8 cellular contexts compared by ENCODE assay signal in genomic region chr13:19959831-19960672, GRCh38. TPM values are rescaled to one million over a fixed set of nuclear protein-coding genes. Genes with fewer than 3 reads are reported as not detected.
DNase-seq lines count a peak whose midpoint lies in the region; ATAC-seq and TF ChIP-seq lines count a peak whose summit lies in the region.

No MANE protein-coding gene starts in this region.

- H3K79me2 ChIP-seq in osteoblast (ENCODE audit: insufficient read depth, low read length) = peaks cover 54% of the 10 kb centered on the region

- H3K4me3 ChIP-seq in GM08714 (ENCODE audit: low read length) (peak overlapping the region; percentile 67), HFF-Myc (replicated peaks; ENCODE audit: low read depth, low read length) (peak overlapping the region; percentile 57), osteoblast (ENCODE audit: insufficient read depth, low read length) (peak overlapping the region; percentile 86), thoracic aorta (peak overlapping the region; percentile 84)

- TF ChIP-seq CTCF in HFF-Myc (IDR thresholded peaks at IDR 0.05; ENCODE audit: low read depth, low read length, missing control alignments) (peak; percentile 85), osteoblast (IDR thresholded peaks at IDR 0.05; ENCODE audit: extremely low read depth, low read depth, low read length) (peak; percentile 89), thoracic aorta (IDR thresholded peaks at IDR 0.05) (peak; percentile 92)

- H3K36me3 ChIP-seq in osteoblast (ENCODE audit: insufficient read depth, low read length) = peaks cover 20% of the 10 kb centered on the region
- peaks cover 2% of the 10 kb centered on the region for H3K36me3 ChIP-seq in thoracic aorta

- H3K4me1 ChIP-seq in osteoblast (ENCODE audit: insufficient read depth, low read length) = peaks cover 30% of the 10 kb centered on the region
- H3K4me1 ChIP-seq in thoracic aorta (ENCODE audit: control insufficient read depth in 1 of 2, low read depth in 2 of 2) = peaks cover 31 to 40% of the 10 kb centered on the region in 2 donors

- peak overlapping the region; percentile 83 for H2AFZ ChIP-seq in osteoblast (ENCODE audit: low read length)

- H3K9me3 ChIP-seq in osteoblast (ENCODE audit: low read depth, low read length) (no peaks in the 10 kb centered on the region), thoracic aorta (no peaks in the 10 kb centered on the region)

- H3K27me3 ChIP-seq in osteoblast (ENCODE audit: insufficient read depth, low read length) = no peaks in the 10 kb centered on the region
- no peaks in the 10 kb centered on the region for H3K27me3 ChIP-seq in thoracic aorta (replicated peaks; ENCODE audit: insufficient read depth)

- DNase-seq in HFF-Myc (ENCODE audit: extremely low read depth, low read depth) (peak; percentile 67), NAMALWA (ENCODE audit: low spot score) (peak; percentile 98), SK-N-DZ (ENCODE audit: low spot score) (peak; percentile 94), glomerular visceral epithelial cell (ENCODE audit: extremely low spot score) (peak; percentile 91), osteoblast (ENCODE audit: insufficient read length, low spot score, missing footprints) (peak; percentile 95), thoracic aorta (ENCODE audit: low spot score) (peak; percentile 67)
- peak; percentile 89 for DNase-seq in activated naive CD4-positive, alpha-beta T cell treated with anti-CD3 and anti-CD28 coated beads, Interleukin-2, amount 50 U/mL, for 16 hours

- H4K20me1 ChIP-seq in osteoblast (ENCODE audit: insufficient read depth, low read length) = peaks cover 39% of the 10 kb centered on the region

- H3K27ac ChIP-seq in osteoblast (ENCODE audit: low read depth, low read length) (peak overlapping the region; percentile 81), thoracic aorta (peak overlapping the region; percentile 95 to 96)

- peak overlapping the region; percentile 97 for H3K4me2 ChIP-seq in osteoblast (ENCODE audit: insufficient read depth, low read length)

- no peak for ATAC-seq in thoracic aorta (ENCODE audit: insufficient number of reproducible peaks, low FRiP score, low read depth)

RNA-seq across cellular contexts. Expression of gene ZMYM2, which starts 1.5 kb away (rescaled TPM):
- polyA plus RNA-seq in SK-N-DZ (2014; cell fraction: cytosol; rRNA removed) = 45.2 and 48.9 TPM in 2 replicates
- 51.2 and 57.4 TPM in 2 replicates for polyA plus RNA-seq in SK-N-DZ (2014; cell fraction: nucleus; rRNA removed)
- total RNA-seq in osteoblast = 65.5 and 66.6 TPM in 2 replicates
- total RNA-seq in thoracic aorta = 100 to 1,000 TPM in 1 of 2 donors, 10 to 100 TPM in 1; 94.2 to 102 TPM
